18 cellular contexts compared by ENCODE assay signal in the genomic region with DNA sequence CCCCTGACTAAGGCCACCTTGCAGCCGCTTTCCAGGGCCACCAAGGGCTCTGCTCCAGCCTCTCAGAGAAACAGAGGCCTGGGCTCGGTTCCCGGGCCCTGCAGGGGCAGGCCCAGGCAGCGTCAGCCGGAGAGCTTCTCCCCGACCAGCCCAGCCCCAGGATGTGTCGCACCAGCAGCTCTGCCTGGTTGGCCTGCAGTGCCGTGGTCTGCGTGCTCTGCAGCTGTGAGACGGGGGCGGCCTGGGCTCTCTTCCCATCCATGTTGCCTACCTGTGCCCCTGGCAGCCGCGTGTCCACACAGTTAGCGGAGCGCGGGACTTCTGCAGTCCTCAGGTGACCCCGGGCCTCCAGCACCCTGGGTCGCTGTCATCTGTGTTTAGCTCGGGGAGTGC. TPM values are rescaled to one million over a fixed set of nuclear protein-coding genes. Genes with fewer than 3 reads are reported as not detected.
A peak's percentile ranks its signal among the peaks of the same experiment; 100 is the strongest.
DNase-seq lines count a peak whose midpoint lies in the region; TF ChIP-seq lines count a peak whose summit lies in the region.
"Had no signal": no experiment of that assay in that cellular context is flagged by ENCODE, and none has a peak within 500 bp of the region (broad histone marks: within the 10 kb centered on the region; RNA-seq: fewer than 3 reads in every experiment).

No MANE protein-coding gene starts in this region.

- peak; percentile 1 for DNase-seq in stimulated activated CD4-positive, alpha-beta T cell treated with anti-CD3 and anti-CD28 coated beads, Interleukin-15, amount 100 ng/mL, for 24 hours
- DNase-seq in stimulated activated CD4-positive, alpha-beta T cell treated with anti-CD3 and anti-CD28 coated beads, Interleukin-12 subunit alpha, Interleukin-12 subunit beta, amount 100 ng/mL, for 4 hours, result no peak
- DNase-seq in chondrocyte (ENCODE audit: low spot score), result peak; percentile 90
- no peak for DNase-seq in NOMO-1 treated with dmso at 0.1 percent for 144 hours (lab: John Stamatoyannopoulos, UW; ENCODE audit: unreplicated experiment)
- no peak for DNase-seq in HAP-1 (ENCODE audit: low spot score in 2 of 2)
- no peak for DNase-seq in DMS53 (lab: John Stamatoyannopoulos, UW)
- DNase-seq: activated CD8-positive, alpha-beta T cell treated with anti-CD3 and anti-CD28 coated beads, Interleukin-2, amount 10 ng/mL, durations not matched to agents 7 days and 5 days; effector memory CD4-positive, alpha-beta T cell; NCI-H1048; NCI-H2107; NCI-H526; occipital lobe; stomach had no signal

- in situ Hi-C loops in HAP-1 (cut with MboI; ENCODE audit: low sequenced_read_pairs), result no loop called here

- H3K27me3 ChIP-seq in HAP-1 (ENCODE audit: low read depth), result no peaks in the 10 kb centered on the region
- H3K27me3 ChIP-seq: SJCRH30, stomach had no signal

- H3K27ac Mint-ChIP-seq in chondrocyte (ENCODE audit: unreplicated experiment) (no peak overlapping the region), nephron (no peak overlapping the region)
- H3K27ac Mint-ChIP-seq: activated CD8-positive, alpha-beta T cell treated with anti-CD3 and anti-CD28 coated beads, Interleukin-2, amount 10 ng/mL, durations not matched to agents 7 days and 5 days; activated T-helper 2 cell treated with anti-CD3 and anti-CD28 coated beads, Interferon-gamma antibody, Interleukin-2, Interleukin-4, amounts not matched to agents 10 μg/mL and 5 μg/mL and 100 μg/mL, durations not matched to agents 14 hours and 24 hours and 36 hours; T-helper 17 cell had no signal

- TF ChIP-seq CTCF in chondrocyte (IDR thresholded peaks at IDR 0.05) (no peak), nephron (IDR thresholded peaks at IDR 0.05; ENCODE audit: unreplicated experiment in 3 of 3) (no peak)

- no peak overlapping the region for H3K4me3 ChIP-seq in HAP-1
- H3K4me3 ChIP-seq: SJCRH30, stomach had no signal

- H3K9me3 Mint-ChIP-seq in chondrocyte (ENCODE audit: low read depth), result no peaks in the 10 kb centered on the region
- H3K9me3 Mint-ChIP-seq in nephron, result no peaks in the 10 kb centered on the region
- H3K9me3 Mint-ChIP-seq: activated T-helper 2 cell treated with anti-CD3 and anti-CD28 coated beads, Interferon-gamma antibody, Interleukin-2, Interleukin-4, amounts not matched to agents 10 μg/mL and 5 μg/mL and 100 μg/mL, durations not matched to agents 14 hours and 24 hours and 36 hours had no signal

- H3K4me1 Mint-ChIP-seq in chondrocyte (ENCODE audit: low read depth) (peaks cover 5% of the 10 kb centered on the region), nephron (no peaks in the 10 kb centered on the region)

- H3K4me3 Mint-ChIP-seq in chondrocyte (ENCODE audit: unreplicated experiment), result no peak overlapping the region
- H3K4me3 Mint-ChIP-seq in nephron, result peak overlapping the region in 2 of 3 experiments; percentile 41 to 57
- H3K4me3 Mint-ChIP-seq: activated CD8-positive, alpha-beta T cell treated with anti-CD3 and anti-CD28 coated beads, Interleukin-2, amount 10 ng/mL, durations not matched to agents 7 days and 5 days; T-helper 17 cell had no signal

- H3K4me1 ChIP-seq in HAP-1, result no peaks in the 10 kb centered on the region
- H3K4me1 ChIP-seq: SJCRH30 had no signal

- H3K27me3 Mint-ChIP-seq in chondrocyte (ENCODE audit: low read depth) (no peaks in the 10 kb centered on the region), nephron (ENCODE audit: low read depth) (no peaks in the 10 kb centered on the region)
- H3K27me3 Mint-ChIP-seq: T-helper 17 cell had no signal

- H3K36me3 Mint-ChIP-seq in chondrocyte (ENCODE audit: low read depth) (peaks cover 2% of the 10 kb centered on the region), nephron (ENCODE audit: low read depth) (peaks cover 5% of the 10 kb centered on the region)

- H3K36me3 ChIP-seq in HAP-1 (replicated peaks), result peaks cover 10% of the 10 kb centered on the region

- H3K9me3 ChIP-seq in HAP-1, result no peaks in the 10 kb centered on the region
- H3K9me3 ChIP-seq: SJCRH30, stomach had no signal

RNA-seq across cellular contexts. Expression of a gene that starts 4.8 kb away (rescaled TPM):
- 0.12 to 0.31 TPM in 2 of 3 replicates, not detected in the other for total RNA-seq in chondrocyte
- total RNA-seq: activated T-helper 2 cell treated with anti-CD3 and anti-CD28 coated beads, Interferon-gamma antibody, Interleukin-2, Interleukin-4, amounts not matched to agents 10 μg/mL and 5 μg/mL and 100 μg/mL, durations not matched to agents 14 hours and 24 hours and 36 hours; kidney epithelial cell; occipital lobe; SJCRH30 had no signal

RNA-seq across cellular contexts. Expression of a gene that starts 5.9 kb away (rescaled TPM):
- 36.5 to 46.0 TPM (median 40.7 TPM) in 3 replicates for total RNA-seq in chondrocyte

RNA-seq across cellular contexts. Expression of a gene that starts 6.3 kb away (rescaled TPM):
- 30.8 to 32.1 TPM (median 31.5 TPM) in 3 replicates for total RNA-seq in chondrocyte

RNA-seq across cellular contexts. Expression of a gene that starts 15.8 kb away (rescaled TPM):
- total RNA-seq in chondrocyte, result 54.5 to 78.7 TPM (median 60.4 TPM) in 3 replicates

RNA-seq across cellular contexts. Expression of a gene that starts 16.1 kb away (rescaled TPM):
- total RNA-seq in chondrocyte, result 16.9 to 28.4 TPM (median 19.7 TPM) in 3 replicates

Comparison
In these comparisons a context has a peak if more than half of its experiments do, and no peak if none do; other contexts are left out.
1. DNase-seq: peak in stimulated activated CD4-positive, alpha-beta T cell treated with anti-CD3 and anti-CD28 coated beads, Interleukin-15, amount 100 ng/mL, for 24 hours (single experiment) and chondrocyte (single experiment); none in stimulated activated CD4-positive, alpha-beta T cell treated with anti-CD3 and anti-CD28 coated beads, Interleukin-12 subunit alpha, Interleukin-12 subunit beta, amount 100 ng/mL, for 4 hours (single experiment), NOMO-1 treated with dmso at 0.1 percent for 144 hours (single experiment), HAP-1 (0 of 2) and DMS53 (single experiment).